ENCODE assay signal across 21 cellular contexts in genomic region chr17:69511244-69511643, GRCh38.
"Had no signal": no experiment of that assay in that cellular context is flagged by ENCODE, and none has a peak within 500 bp of the region (broad histone marks: within the 10 kb centered on the region; RNA-seq: fewer than 3 reads in every experiment).

No MANE protein-coding gene starts in this region.

- H3K27me3 ChIP-seq: dorsolateral prefrontal cortex, ovary, right lobe of liver, thyroid gland, vagina had no signal

- H3K4me3 ChIP-seq: lung, ovary, right lobe of liver, thyroid gland, vagina had no signal

- H3K27ac ChIP-seq: epithelial cell of prostate, ovary, right lobe of liver, thyroid gland, vagina had no signal

- ATAC-seq: esophagus mucosa; naive thymus-derived CD4-positive, alpha-beta T cell; right lobe of liver; stimulated activated naive B cell treated with anti-CD40 and anti-IgM and Interleukin-4, amounts not matched to agents 10 μg/mL and 1 μg/mL and 100 μg/mL, for 72 hours; stimulated activated naive CD8-positive, alpha-beta T cell treated with anti-CD3 and anti-CD28 coated beads, Interleukin-15, amount 100 ng/mL, for 72 hours had no signal

- H3K4me1 ChIP-seq: right lobe of liver, thyroid gland, vagina had no signal

- DNase-seq: dorsolateral prefrontal cortex; effector CD4-positive, alpha-beta T cell; foreskin fibroblast; mesenchymal stem cell; naive thymus-derived CD4-positive, alpha-beta T cell; nephron progenitor cell; occipital lobe; ovary; right lobe of liver; small intestine; stimulated activated CD4-positive, alpha-beta T cell treated with anti-CD3 and anti-CD28 coated beads, Interleukin-15, amount 100 ng/mL, for 24 hours; stimulated activated CD4-positive, alpha-beta T cell treated with anti-CD3 and anti-CD28 coated beads, Interleukin-2, amount 100 ng/mL, for 48 hours; stimulated activated naive B cell treated with anti-CD40 and anti-IgM and Interleukin-4, amounts not matched to agents 10 μg/mL and 1 μg/mL and 100 μg/mL, for 72 hours; stimulated activated naive CD8-positive, alpha-beta T cell treated with anti-CD3 and anti-CD28 coated beads, Interleukin-15, amount 100 ng/mL, for 72 hours; thyroid gland; trophoblast cell had no signal

- H3K4me3 Mint-ChIP-seq: mesothelial cell of epicardium; naive thymus-derived CD4-positive, alpha-beta T cell; nephron progenitor cell; stimulated activated naive B cell treated with anti-CD40 and anti-IgM and Interleukin-4, amounts not matched to agents 10 μg/mL and 1 μg/mL and 100 μg/mL, for 72 hours; stimulated activated naive CD8-positive, alpha-beta T cell treated with anti-CD3 and anti-CD28 coated beads, Interleukin-15, amount 100 ng/mL, for 72 hours had no signal

- H3K27me3 Mint-ChIP-seq: naive thymus-derived CD4-positive, alpha-beta T cell; stimulated activated naive CD8-positive, alpha-beta T cell treated with anti-CD3 and anti-CD28 coated beads, Interleukin-15, amount 100 ng/mL, for 72 hours had no signal

- H3K27ac Mint-ChIP-seq: mesothelial cell of epicardium; naive thymus-derived CD4-positive, alpha-beta T cell; nephron progenitor cell; stimulated activated naive B cell treated with anti-CD40 and anti-IgM and Interleukin-4, amounts not matched to agents 10 μg/mL and 1 μg/mL and 100 μg/mL, for 72 hours had no signal

- H3K36me3 ChIP-seq: ovary, right lobe of liver, thyroid gland, vagina had no signal

- H3K9me3 Mint-ChIP-seq: stimulated activated naive B cell treated with anti-CD40 and anti-IgM and Interleukin-4, amounts not matched to agents 10 μg/mL and 1 μg/mL and 100 μg/mL, for 72 hours had no signal

- H3K4me1 Mint-ChIP-seq: stimulated activated naive CD8-positive, alpha-beta T cell treated with anti-CD3 and anti-CD28 coated beads, Interleukin-15, amount 100 ng/mL, for 72 hours had no signal
